1 cellular context compared by ENCODE assay signal in the genomic region with DNA sequence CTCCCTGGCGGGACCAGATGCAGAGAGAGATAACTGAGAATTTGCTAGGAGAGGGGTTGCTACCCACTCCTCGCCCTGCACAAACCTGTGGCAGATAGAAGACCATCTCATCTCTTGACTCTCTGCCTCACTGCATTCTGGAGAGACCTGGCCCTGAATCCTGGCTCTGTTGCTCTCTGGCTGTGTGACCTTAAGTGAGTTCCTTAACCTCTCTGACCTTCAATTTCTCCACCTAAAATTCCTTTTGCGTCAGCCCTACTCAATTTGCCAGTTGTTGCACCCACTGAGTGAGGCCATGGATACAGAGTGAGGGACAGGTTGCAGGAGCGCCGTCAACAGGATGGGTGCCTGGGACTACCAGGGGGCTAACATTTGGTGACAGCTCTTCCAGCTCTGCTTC.
A peak's percentile ranks its signal among the peaks of the same experiment; 100 is the strongest.
TF ChIP-seq lines count a peak whose summit lies in the region.

No MANE protein-coding gene starts in this region.

TF ChIP-seq in H1, 55 proteins besides CTCF, POLR2A, EP300 and RAD21:
- TF ChIP-seq ASH2L (IDR thresholded peaks at IDR 0.05; ENCODE audit: low read length) (no peak), KDM1A (IDR thresholded peaks at IDR 0.05; ENCODE audit: borderline replicate concordance, low read length) (peak; percentile 72; the same call in 1 of the 2 replicates), CHD2 (IDR thresholded peaks at IDR 0.05; ENCODE audit: low read length) (no peak), SIRT6 (IDR thresholded peaks at IDR 0.05; ENCODE audit: low read length) (no peak), NANOG (IDR thresholded peaks at IDR 0.05; ENCODE audit: insufficient read depth, low read depth, low read length, poor library complexity, severe bottlenecking) (no peak)
